In the genomic region with DNA sequence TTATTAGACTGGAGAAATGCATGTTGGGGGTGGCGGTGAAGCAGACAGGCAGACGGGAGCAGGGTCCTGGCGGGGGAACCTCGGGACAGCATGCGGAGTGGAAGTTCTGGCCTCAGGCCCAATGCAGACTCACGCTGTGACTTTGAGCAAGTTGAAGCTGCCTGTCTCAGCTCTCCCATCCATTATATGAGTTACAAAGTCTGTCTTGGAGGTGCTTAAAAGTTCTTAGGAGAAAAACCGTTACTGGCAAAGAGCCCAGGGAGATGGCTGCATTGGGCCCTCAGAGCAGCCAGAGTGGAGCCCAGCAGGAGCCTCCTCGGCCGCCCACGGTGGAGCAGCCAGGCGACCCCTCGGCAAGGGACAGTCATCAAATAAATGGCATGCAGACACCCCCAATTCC, we compare ENCODE assay signal across 1 cellular context.
TF ChIP-seq lines count a peak whose summit lies in the region.

No MANE protein-coding gene starts in this region.

TF ChIP-seq in GM23338, 12 proteins besides CTCF, POLR2A, EP300 and RAD21 (continued from another document):
- TF ChIP-seq, protein P1, sequence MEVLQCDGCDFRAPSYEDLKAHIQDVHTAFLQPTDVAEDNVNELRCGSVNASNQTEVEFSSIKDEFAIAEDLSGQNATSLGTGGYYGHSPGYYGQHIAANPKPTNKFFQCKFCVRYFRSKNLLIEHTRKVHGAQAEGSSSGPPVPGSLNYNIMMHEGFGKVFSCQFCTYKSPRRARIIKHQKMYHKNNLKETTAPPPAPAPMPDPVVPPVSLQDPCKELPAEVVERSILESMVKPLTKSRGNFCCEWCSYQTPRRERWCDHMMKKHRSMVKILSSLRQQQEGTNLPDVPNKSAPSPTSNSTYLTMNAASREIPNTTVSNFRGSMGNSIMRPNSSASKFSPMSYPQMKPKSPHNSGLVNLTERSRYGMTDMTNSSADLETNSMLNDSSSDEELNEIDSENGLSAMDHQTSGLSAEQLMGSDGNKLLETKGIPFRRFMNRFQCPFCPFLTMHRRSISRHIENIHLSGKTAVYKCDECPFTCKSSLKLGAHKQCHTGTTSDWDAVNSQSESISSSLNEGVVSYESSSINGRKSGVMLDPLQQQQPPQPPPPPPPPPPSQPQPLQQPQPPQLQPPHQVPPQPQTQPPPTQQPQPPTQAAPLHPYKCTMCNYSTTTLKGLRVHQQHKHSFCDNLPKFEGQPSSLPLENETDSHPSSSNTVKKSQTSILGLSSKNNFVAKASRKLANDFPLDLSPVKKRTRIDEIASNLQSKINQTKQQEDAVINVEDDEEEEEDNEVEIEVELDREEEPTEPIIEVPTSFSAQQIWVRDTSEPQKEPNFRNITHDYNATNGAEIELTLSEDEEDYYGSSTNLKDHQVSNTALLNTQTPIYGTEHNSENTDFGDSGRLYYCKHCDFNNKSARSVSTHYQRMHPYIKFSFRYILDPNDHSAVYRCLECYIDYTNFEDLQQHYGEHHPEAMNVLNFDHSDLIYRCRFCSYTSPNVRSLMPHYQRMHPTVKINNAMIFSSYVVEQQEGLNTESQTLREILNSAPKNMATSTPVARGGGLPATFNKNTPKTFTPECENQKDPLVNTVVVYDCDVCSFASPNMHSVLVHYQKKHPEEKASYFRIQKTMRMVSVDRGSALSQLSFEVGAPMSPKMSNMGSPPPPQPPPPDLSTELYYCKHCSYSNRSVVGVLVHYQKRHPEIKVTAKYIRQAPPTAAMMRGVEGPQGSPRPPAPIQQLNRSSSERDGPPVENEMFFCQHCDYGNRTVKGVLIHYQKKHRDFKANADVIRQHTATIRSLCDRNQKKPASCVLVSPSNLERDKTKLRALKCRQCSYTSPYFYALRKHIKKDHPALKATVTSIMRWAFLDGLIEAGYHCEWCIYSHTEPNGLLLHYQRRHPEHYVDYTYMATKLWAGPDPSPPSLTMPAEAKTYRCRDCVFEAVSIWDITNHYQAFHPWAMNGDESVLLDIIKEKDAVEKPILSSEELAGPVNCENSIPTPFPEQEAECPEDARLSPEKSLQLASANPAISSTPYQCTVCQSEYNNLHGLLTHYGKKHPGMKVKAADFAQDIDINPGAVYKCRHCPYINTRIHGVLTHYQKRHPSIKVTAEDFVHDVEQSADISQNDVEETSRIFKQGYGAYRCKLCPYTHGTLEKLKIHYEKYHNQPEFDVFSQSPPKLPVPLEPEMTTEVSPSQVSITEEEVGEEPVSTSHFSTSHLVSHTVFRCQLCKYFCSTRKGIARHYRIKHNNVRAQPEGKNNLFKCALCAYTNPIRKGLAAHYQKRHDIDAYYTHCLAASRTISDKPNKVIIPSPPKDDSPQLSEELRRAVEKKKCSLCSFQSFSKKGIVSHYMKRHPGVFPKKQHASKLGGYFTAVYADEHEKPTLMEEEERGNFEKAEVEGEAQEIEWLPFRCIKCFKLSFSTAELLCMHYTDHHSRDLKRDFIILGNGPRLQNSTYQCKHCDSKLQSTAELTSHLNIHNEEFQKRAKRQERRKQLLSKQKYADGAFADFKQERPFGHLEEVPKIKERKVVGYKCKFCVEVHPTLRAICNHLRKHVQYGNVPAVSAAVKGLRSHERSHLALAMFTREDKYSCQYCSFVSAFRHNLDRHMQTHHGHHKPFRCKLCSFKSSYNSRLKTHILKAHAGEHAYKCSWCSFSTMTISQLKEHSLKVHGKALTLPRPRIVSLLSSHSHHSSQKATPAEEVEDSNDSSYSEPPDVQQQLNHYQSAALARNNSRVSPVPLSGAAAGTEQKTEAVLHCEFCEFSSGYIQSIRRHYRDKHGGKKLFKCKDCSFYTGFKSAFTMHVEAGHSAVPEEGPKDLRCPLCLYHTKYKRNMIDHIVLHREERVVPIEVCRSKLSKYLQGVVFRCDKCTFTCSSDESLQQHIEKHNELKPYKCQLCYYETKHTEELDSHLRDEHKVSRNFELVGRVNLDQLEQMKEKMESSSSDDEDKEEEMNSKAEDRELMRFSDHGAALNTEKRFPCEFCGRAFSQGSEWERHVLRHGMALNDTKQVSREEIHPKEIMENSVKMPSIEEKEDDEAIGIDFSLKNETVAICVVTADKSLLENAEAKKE (CRISPR knock-in tag; IDR thresholded peaks at IDR 0.05) = no peak
